In the genomic region with DNA sequence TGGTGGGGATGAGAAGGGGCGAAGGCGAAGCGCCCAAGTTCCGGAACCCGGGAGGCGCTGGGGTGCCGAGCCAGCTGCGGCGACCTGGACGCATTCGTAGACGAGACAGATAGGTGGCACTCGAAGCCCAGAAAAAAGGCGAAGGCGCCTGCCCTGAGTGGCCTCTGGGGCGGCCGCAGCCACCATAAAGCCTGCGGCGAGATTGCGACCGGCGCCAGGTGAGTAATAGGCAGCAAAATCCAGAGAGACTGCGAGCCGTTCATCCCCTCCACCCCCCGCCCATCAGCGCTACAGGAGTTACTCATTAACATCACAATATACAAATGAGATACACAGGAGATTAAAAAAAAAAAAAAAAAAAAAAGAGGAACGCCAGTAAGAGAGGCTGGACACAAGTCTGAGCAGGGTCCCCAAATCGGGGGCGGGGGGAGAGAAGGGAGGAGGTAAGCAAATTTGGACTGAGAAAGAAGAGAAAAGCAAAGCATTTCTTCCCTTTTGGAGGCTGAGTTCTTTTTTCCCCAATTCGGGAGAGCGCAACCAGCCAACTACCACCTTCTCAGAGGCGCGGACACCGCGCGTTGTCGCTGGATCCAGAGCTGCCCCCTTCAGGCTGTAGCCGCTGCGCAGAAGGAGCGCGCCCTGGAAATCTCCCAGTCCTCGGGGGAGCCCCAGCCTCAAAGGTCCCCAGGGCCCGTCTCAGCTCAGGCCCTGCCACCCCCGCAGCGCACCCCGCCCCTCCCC, we compare ENCODE assay signal across 1 cellular context.
TF ChIP-seq lines count a peak whose summit lies in the region.

No MANE protein-coding gene starts in this region.

TF ChIP-seq in HepG2, 621 proteins besides CTCF, POLR2A, EP300 and RAD21 (continued from another document and continues in another):
- TF ChIP-seq NFYC (CRISPR knock-in tag; IDR thresholded peaks at IDR 0.05) (no peak), ZSCAN21 (CRISPR knock-in tag; IDR thresholded peaks at IDR 0.05; ENCODE audit: borderline replicate concordance) (no peak), MEIS2 (CRISPR knock-in tag; IDR thresholded peaks at IDR 0.05) (no peak), ZNF17 (CRISPR knock-in tag; IDR thresholded peaks at IDR 0.05) (no peak), PRPF4 (IDR thresholded peaks at IDR 0.05; ENCODE audit: low read depth, low read length, poor library complexity, severe bottlenecking) (no peak), KLF6 (CRISPR knock-in tag; IDR thresholded peaks at IDR 0.05) (no peak), ZKSCAN1 (IDR thresholded peaks at IDR 0.05; ENCODE audit: low read length) (no peak), ZNF792 (CRISPR knock-in tag; IDR thresholded peaks at IDR 0.05) (no peak), HOXD1 (CRISPR knock-in tag; IDR thresholded peaks at IDR 0.05) (peak; percentile 31; the same call in 1 of the 2 replicates), ZNF598 (CRISPR knock-in tag; IDR thresholded peaks at IDR 0.05; ENCODE audit: borderline replicate concordance) (no peak), ZFP82 (CRISPR knock-in tag; IDR thresholded peaks at IDR 0.05; ENCODE audit: borderline replicate concordance) (no peak), ISX (CRISPR knock-in tag; conservative IDR thresholded peaks at IDR 0.05) (no peak), KDM2A (CRISPR knock-in tag; IDR thresholded peaks at IDR 0.05; ENCODE audit: borderline replicate concordance, low read depth) (no peak; the same call in 1 of the 2 replicates), ZC3H13 (CRISPR knock-in tag; IDR thresholded peaks at IDR 0.05) (no peak), RELA (CRISPR knock-in tag; IDR thresholded peaks at IDR 0.05) (no peak), MZF1 (CRISPR knock-in tag; IDR thresholded peaks at IDR 0.05; ENCODE audit: borderline replicate concordance) (no peak), ZNF781 (CRISPR knock-in tag; IDR thresholded peaks at IDR 0.05; ENCODE audit: borderline replicate concordance, not compliant biosample characterization) (peak; percentile 49), GABPA (IDR thresholded peaks at IDR 0.05; ENCODE audit: low read depth, low read length) (no peak), GABPA (CRISPR knock-in tag; IDR thresholded peaks at IDR 0.05; ENCODE audit: low read depth) (no peak), ZNF329 (CRISPR knock-in tag; IDR thresholded peaks at IDR 0.05; ENCODE audit: low read depth) (no peak), ZNF501 (CRISPR knock-in tag; IDR thresholded peaks at IDR 0.05) (peak; percentile 60; the same call in 1 of the 2 replicates), MBD4 (IDR thresholded peaks at IDR 0.05; ENCODE audit: borderline replicate concordance, low read length) (no peak), ZNF367 (CRISPR knock-in tag; IDR thresholded peaks at IDR 0.05; ENCODE audit: borderline replicate concordance) (no peak), TCF12 (IDR thresholded peaks at IDR 0.05) (no peak), TCF12 (CRISPR knock-in tag; IDR thresholded peaks at IDR 0.05) (no peak), ZNF460 (CRISPR knock-in tag; IDR thresholded peaks at IDR 0.05; ENCODE audit: borderline replicate concordance) (no peak), PAF1 (CRISPR knock-in tag; IDR thresholded peaks at IDR 0.05) (no peak), ETV5 (CRISPR knock-in tag; IDR thresholded peaks at IDR 0.05; ENCODE audit: borderline replicate concordance) (peak; percentile 43; the same call in 1 of the 2 replicates), ZIK1 (CRISPR knock-in tag; IDR thresholded peaks at IDR 0.05; ENCODE audit: borderline replicate concordance, low read depth) (no peak), GATAD2A (CRISPR knock-in tag; IDR thresholded peaks at IDR 0.05) (peak; percentile 66), ARID2 (CRISPR knock-in tag; IDR thresholded peaks at IDR 0.05; ENCODE audit: borderline replicate concordance) (no peak), NFKBIZ (CRISPR knock-in tag; IDR thresholded peaks at IDR 0.05) (0 out of 2 replicates have a peak, but pooled peaks have one; percentile 37), FOXM1 (CRISPR knock-in tag; IDR thresholded peaks at IDR 0.05) (no peak), MXD4 (CRISPR knock-in tag; IDR thresholded peaks at IDR 0.05) (0 out of 2 replicates have a peak, but pooled peaks have one; percentile 22), RFX3 (CRISPR knock-in tag; IDR thresholded peaks at IDR 0.05) (no peak)
- TF ChIP-seq, protein P1, sequence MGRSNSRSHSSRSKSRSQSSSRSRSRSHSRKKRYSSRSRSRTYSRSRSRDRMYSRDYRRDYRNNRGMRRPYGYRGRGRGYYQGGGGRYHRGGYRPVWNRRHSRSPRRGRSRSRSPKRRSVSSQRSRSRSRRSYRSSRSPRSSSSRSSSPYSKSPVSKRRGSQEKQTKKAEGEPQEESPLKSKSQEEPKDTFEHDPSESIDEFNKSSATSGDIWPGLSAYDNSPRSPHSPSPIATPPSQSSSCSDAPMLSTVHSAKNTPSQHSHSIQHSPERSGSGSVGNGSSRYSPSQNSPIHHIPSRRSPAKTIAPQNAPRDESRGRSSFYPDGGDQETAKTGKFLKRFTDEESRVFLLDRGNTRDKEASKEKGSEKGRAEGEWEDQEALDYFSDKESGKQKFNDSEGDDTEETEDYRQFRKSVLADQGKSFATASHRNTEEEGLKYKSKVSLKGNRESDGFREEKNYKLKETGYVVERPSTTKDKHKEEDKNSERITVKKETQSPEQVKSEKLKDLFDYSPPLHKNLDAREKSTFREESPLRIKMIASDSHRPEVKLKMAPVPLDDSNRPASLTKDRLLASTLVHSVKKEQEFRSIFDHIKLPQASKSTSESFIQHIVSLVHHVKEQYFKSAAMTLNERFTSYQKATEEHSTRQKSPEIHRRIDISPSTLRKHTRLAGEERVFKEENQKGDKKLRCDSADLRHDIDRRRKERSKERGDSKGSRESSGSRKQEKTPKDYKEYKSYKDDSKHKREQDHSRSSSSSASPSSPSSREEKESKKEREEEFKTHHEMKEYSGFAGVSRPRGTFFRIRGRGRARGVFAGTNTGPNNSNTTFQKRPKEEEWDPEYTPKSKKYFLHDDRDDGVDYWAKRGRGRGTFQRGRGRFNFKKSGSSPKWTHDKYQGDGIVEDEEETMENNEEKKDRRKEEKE (IDR thresholded peaks at IDR 0.05) = no peak
- TF ChIP-seq, protein P2, sequence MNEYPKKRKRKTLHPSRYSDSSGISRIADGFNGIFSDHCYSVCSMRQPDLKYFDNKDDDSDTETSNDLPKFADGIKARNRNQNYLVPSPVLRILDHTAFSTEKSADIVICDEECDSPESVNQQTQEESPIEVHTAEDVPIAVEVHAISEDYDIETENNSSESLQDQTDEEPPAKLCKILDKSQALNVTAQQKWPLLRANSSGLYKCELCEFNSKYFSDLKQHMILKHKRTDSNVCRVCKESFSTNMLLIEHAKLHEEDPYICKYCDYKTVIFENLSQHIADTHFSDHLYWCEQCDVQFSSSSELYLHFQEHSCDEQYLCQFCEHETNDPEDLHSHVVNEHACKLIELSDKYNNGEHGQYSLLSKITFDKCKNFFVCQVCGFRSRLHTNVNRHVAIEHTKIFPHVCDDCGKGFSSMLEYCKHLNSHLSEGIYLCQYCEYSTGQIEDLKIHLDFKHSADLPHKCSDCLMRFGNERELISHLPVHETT (CRISPR knock-in tag; conservative IDR thresholded peaks at IDR 0.05) = no peak
- TF ChIP-seq, protein P3, sequence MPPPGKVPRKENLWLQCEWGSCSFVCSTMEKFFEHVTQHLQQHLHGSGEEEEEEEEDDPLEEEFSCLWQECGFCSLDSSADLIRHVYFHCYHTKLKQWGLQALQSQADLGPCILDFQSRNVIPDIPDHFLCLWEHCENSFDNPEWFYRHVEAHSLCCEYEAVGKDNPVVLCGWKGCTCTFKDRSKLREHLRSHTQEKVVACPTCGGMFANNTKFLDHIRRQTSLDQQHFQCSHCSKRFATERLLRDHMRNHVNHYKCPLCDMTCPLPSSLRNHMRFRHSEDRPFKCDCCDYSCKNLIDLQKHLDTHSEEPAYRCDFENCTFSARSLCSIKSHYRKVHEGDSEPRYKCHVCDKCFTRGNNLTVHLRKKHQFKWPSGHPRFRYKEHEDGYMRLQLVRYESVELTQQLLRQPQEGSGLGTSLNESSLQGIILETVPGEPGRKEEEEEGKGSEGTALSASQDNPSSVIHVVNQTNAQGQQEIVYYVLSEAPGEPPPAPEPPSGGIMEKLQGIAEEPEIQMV (CRISPR knock-in tag; IDR thresholded peaks at IDR 0.05; ENCODE audit: low read depth) = no peak
- TF ChIP-seq, protein P4, sequence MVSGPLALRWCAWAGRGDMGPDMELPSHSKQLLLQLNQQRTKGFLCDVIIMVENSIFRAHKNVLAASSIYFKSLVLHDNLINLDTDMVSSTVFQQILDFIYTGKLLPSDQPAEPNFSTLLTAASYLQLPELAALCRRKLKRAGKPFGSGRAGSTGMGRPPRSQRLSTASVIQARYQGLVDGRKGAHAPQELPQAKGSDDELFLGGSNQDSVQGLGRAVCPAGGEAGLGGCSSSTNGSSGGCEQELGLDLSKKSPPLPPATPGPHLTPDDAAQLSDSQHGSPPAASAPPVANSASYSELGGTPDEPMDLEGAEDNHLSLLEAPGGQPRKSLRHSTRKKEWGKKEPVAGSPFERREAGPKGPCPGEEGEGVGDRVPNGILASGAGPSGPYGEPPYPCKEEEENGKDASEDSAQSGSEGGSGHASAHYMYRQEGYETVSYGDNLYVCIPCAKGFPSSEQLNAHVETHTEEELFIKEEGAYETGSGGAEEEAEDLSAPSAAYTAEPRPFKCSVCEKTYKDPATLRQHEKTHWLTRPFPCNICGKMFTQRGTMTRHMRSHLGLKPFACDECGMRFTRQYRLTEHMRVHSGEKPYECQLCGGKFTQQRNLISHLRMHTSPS (CRISPR knock-in tag; IDR thresholded peaks at IDR 0.05; ENCODE audit: low read depth) = no peak
- TF ChIP-seq, protein P5, sequence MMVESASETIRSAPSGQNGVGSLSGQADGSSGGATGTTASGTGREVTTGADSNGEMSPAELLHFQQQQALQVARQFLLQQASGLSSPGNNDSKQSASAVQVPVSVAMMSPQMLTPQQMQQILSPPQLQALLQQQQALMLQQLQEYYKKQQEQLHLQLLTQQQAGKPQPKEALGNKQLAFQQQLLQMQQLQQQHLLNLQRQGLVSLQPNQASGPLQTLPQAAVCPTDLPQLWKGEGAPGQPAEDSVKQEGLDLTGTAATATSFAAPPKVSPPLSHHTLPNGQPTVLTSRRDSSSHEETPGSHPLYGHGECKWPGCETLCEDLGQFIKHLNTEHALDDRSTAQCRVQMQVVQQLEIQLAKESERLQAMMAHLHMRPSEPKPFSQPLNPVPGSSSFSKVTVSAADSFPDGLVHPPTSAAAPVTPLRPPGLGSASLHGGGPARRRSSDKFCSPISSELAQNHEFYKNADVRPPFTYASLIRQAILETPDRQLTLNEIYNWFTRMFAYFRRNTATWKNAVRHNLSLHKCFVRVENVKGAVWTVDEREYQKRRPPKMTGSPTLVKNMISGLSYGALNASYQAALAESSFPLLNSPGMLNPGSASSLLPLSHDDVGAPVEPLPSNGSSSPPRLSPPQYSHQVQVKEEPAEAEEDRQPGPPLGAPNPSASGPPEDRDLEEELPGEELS (CRISPR knock-in tag; IDR thresholded peaks at IDR 0.05) = peak; percentile 58
- TF ChIP-seq, protein P6, sequence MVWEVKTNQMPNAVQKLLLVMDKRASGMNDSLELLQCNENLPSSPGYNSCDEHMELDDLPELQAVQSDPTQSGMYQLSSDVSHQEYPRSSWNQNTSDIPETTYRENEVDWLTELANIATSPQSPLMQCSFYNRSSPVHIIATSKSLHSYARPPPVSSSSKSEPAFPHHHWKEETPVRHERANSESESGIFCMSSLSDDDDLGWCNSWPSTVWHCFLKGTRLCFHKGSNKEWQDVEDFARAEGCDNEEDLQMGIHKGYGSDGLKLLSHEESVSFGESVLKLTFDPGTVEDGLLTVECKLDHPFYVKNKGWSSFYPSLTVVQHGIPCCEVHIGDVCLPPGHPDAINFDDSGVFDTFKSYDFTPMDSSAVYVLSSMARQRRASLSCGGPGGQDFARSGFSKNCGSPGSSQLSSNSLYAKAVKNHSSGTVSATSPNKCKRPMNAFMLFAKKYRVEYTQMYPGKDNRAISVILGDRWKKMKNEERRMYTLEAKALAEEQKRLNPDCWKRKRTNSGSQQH (CRISPR knock-in tag; IDR thresholded peaks at IDR 0.05; ENCODE audit: low read depth) = 0 out of 2 replicates have a peak, but pooled peaks have one; percentile 27
- TF ChIP-seq, protein P7, sequence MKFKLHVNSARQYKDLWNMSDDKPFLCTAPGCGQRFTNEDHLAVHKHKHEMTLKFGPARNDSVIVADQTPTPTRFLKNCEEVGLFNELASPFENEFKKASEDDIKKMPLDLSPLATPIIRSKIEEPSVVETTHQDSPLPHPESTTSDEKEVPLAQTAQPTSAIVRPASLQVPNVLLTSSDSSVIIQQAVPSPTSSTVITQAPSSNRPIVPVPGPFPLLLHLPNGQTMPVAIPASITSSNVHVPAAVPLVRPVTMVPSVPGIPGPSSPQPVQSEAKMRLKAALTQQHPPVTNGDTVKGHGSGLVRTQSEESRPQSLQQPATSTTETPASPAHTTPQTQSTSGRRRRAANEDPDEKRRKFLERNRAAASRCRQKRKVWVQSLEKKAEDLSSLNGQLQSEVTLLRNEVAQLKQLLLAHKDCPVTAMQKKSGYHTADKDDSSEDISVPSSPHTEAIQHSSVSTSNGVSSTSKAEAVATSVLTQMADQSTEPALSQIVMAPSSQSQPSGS (CRISPR knock-in tag; IDR thresholded peaks at IDR 0.05) = no peak
- TF ChIP-seq, protein P8, sequence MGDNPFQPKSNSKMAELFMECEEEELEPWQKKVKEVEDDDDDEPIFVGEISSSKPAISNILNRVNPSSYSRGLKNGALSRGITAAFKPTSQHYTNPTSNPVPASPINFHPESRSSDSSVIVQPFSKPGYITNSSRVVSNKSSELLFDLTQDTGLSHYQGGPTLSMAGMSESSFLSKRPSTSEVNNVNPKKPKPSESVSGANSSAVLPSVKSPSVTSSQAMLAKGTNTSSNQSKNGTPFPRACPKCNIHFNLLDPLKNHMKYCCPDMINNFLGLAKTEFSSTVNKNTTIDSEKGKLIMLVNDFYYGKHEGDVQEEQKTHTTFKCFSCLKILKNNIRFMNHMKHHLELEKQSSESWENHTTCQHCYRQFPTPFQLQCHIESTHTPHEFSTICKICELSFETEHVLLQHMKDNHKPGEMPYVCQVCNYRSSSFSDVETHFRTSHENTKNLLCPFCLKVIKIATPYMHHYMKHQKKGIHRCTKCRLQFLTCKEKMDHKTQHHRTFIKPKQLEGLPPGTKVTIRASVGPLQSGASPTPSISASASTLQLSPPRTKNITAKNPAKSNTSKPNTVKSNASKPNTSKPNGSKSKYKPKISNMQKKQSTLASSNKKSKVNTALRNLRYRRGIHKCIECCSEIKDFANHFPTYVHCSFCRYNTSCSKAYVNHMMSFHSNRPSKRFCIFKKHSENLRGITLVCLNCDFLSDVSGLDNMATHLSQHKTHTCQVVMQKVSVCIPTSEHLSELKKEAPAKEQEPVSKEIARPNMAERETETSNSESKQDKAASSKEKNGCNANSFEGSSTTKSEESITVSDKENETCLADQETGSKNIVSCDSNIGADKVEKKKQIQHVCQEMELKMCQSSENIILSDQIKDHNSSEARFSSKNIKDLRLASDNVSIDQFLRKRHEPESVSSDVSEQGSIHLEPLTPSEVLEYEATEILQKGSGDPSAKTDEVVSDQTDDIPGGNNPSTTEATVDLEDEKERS (CRISPR knock-in tag; IDR thresholded peaks at IDR 0.05) = no peak
- TF ChIP-seq, protein P9, sequence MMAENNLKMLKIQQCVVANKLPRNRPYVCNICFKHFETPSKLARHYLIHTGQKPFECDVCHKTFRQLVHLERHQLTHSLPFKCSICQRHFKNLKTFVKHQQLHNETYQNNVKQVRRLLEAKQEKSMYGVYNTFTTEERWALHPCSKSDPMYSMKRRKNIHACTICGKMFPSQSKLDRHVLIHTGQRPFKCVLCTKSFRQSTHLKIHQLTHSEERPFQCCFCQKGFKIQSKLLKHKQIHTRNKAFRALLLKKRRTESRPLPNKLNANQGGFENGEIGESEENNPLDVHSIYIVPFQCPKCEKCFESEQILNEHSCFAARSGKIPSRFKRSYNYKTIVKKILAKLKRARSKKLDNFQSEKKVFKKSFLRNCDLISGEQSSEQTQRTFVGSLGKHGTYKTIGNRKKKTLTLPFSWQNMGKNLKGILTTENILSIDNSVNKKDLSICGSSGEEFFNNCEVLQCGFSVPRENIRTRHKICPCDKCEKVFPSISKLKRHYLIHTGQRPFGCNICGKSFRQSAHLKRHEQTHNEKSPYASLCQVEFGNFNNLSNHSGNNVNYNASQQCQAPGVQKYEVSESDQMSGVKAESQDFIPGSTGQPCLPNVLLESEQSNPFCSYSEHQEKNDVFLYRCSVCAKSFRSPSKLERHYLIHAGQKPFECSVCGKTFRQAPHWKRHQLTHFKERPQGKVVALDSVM (CRISPR knock-in tag; IDR thresholded peaks at IDR 0.05) = no peak
